Comparison of ENCODE assay signal across 8 cellular contexts in the genomic region with DNA sequence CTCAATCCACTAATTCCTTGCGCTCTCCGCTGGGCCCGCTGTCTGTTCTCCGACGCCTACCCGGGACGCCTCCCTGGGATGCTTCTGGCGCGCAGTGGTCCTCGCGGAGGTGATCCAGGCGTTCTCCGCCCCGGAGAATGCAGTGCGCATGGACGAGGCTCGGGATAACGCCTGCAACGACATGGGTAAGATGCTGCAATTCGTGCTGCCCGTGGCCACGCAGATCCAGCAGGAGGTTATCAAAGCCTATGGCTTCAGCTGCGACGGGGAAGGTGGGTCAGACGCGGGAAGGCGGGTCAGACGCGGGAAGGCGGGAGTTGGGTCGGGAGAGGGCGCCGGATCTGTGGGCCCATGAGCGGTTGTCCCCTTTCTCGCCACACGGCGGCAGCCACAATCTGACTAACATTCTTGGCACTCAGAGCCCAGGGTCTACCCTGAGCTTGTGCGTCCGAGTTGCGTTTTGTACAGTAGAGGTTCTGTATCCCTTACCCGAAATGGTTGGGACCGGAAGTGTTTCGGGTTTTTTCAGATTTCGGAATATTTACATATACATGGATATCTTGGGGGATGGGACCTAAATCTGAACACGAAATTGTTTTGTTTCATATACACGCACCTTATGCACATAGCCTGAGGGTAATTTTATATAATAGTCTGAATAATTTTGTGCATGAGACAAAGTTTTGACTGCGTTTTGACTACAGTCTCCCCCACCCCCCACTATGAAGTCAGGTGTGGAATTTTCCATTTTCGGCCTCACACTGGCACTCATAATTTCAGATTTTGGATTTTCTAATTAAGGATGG. TPM values are rescaled to one million over a fixed set of nuclear protein-coding genes. Genes with fewer than 3 reads are reported as not detected.
DNase-seq lines count a peak whose midpoint lies in the region; ATAC-seq and TF ChIP-seq lines count a peak whose summit lies in the region.

No MANE protein-coding gene starts in this region.

- peak overlapping the region; percentile 58 for H3K4me3 ChIP-seq in GM12864 (ENCODE audit: low read depth, low read length)
- H3K4me3 ChIP-seq in heart right ventricle = peak overlapping the region; percentile 56 to 96 (median 78)

- DNase-seq in GM12864 (ENCODE audit: low read depth) = peak; percentile 91
- DNase-seq in NCI-H1436 (lab: John Stamatoyannopoulos, UW) = peak; percentile 91
- DNase-seq in T-cell = peak; percentile 74 to 87 (median 82)
- peak; percentile 86 for DNase-seq in amniotic epithelial cell (ENCODE audit: low read depth)
- peak; percentile 94 to 95 for DNase-seq in heart right ventricle
- peak; percentile 98 for DNase-seq in posterior vena cava (ENCODE audit: low spot score)
- DNase-seq in ureter (ENCODE audit: low spot score) = peak; percentile 96

- CTCF ChIA-PET in T-cell (lab: Charles Lee) = interaction anchor here (0.6 to 8.2 kb wide), 17 partner anchors 14 to 210 kb away, joined by 3 to 126 read pairs (median 11); partner anchors contain the start of genes C1RL (in 1 of the 2), CDCA3 (in 1 of the 2), LPCAT3 (in 1 of the 2) and SPSB2 (in 1 of the 2)

- H3K36me3 ChIP-seq in heart right ventricle = peaks cover 0 to 53% (median 11%) of the 10 kb centered on the region in 9 donors

- no peaks in the 10 kb centered on the region for H3K36me3 Mint-ChIP-seq in T-cell

- POLR2A ChIA-PET in T-cell (lab: Charles Lee) = interaction anchor here (0.7 to 3.2 kb wide), 20 partner anchors 8 to 192 kb away, joined by 3 to 22 read pairs (median 6); partner anchors contain the start of genes CDCA3 (in 1 of the 2), MLF2 (in 1 of the 2), SPSB2 (in 1 of the 2) and USP5 (in 1 of the 2)

- H3K4me3 Mint-ChIP-seq in T-cell = peak overlapping the region; percentile 88 to 98 (median 91)

- peaks cover 18 to 73% (median 43%) of the 10 kb centered on the region in 9 donors for H3K4me1 ChIP-seq in heart right ventricle

- H3K9me3 ChIP-seq in heart right ventricle = no peaks in the 10 kb centered on the region

- 3 to 4% methylated on average over 48 of the region's 48 CpGs for WGBS in heart right ventricle, 2 donors

- intact Hi-C loops in heart right ventricle (cut with DNase I) = loop anchor here in 9 of 10 donors (1.0 to 10.0 kb wide), 15 partner anchors 16 to 170 kb away; partner anchors contain the start of genes C1R (in 4 of the 9), C1RL (in 1 of the 9), LPCAT3 (in 1 of the 9) and TPI1 (in 1 of the 9)
- intact Hi-C loops in posterior vena cava (cut with DNase I) = no loop called here

- H3K4me1 Mint-ChIP-seq in T-cell = peaks cover 63 to 69% (median 68%) of the 10 kb centered on the region in 3 donors

- no peaks in the 10 kb centered on the region for H3K27me3 Mint-ChIP-seq in T-cell

- H3K27ac Mint-ChIP-seq in T-cell = peak overlapping the region; percentile 97 to 100

- no peaks in the 10 kb centered on the region for H3K27me3 ChIP-seq in heart right ventricle

- peak overlapping the region; percentile 84 to 99 (median 96) for H3K27ac ChIP-seq in heart right ventricle

- TF ChIP-seq CTCF in GM12864 (IDR thresholded peaks at IDR 0.05; ENCODE audit: low read depth, low read length, missing control alignments) (peak; percentile 91), heart right ventricle (IDR thresholded peaks at IDR 0.05) (peak; percentile 68 to 97 (median 84))

- peak; percentile 45 for ATAC-seq in HG02678 (IDR thresholded peaks at IDR 0.05; ENCODE audit: unreplicated experiment)
- ATAC-seq in T-cell (replicated peaks in 1 of 4) = peak; percentile 53 to 69 (median 65)
- peak; percentile 69 to 86 (median 79) for ATAC-seq in heart right ventricle

- H3K9me3 Mint-ChIP-seq in T-cell = no peaks in the 10 kb centered on the region

RNA-seq across cellular contexts. Expression of gene C12orf57, which starts 0.8 kb away (rescaled TPM):
- total RNA-seq in T-cell (100 to 1,000 TPM; 256 to 466 (median 412) TPM), heart right ventricle (100 to 1,000 TPM; 134 to 213 (median 167) TPM), posterior vena cava (100 to 1,000 TPM; 189 to 206 TPM), ureter (172 TPM)
- polyA plus RNA-seq in heart right ventricle = 100 to 1,000 TPM; 182 to 654 TPM

RNA-seq across cellular contexts. Expression of gene RNU7-1, which starts 1.0 kb away (rescaled TPM):
- total RNA-seq in T-cell = not detected
- total RNA-seq in heart right ventricle = not detected
- not detected for polyA plus RNA-seq in heart right ventricle
- not detected for total RNA-seq in posterior vena cava
- not detected for total RNA-seq in ureter

RNA-seq across cellular contexts. Expression of gene PTPN6, which starts 6.6 kb away (rescaled TPM):
- total RNA-seq in T-cell (100 to 1,000 TPM; 176 to 237 (median 224) TPM), heart right ventricle (10 to 100 TPM in 2 of 10 donors, 1 to 10 TPM in 8; 2.9 to 32.5 (median 5.3) TPM), posterior vena cava (10 to 100 TPM; 18.7 to 31.4 TPM), ureter (40.4 TPM)
- 10 to 100 TPM in 1 of 2 donors, 1 to 10 TPM in 1; 8.1 to 12.1 TPM for polyA plus RNA-seq in heart right ventricle

RNA-seq across cellular contexts. Expression of gene ATN1, which starts 16.8 kb away (rescaled TPM):
- 10 to 100 TPM; 34.7 to 44.3 (median 41.7) TPM for total RNA-seq in T-cell
- total RNA-seq in heart right ventricle = 10 to 100 TPM; 54.7 to 96.7 (median 65.8) TPM
- 10 to 100 TPM; 48.7 to 92.5 TPM for polyA plus RNA-seq in heart right ventricle
- total RNA-seq in posterior vena cava = 100 to 1,000 TPM in 1 of 2 donors, 10 to 100 TPM in 1; 97.0 to 106 TPM
- 112 TPM for total RNA-seq in ureter

RNA-seq across cellular contexts. Expression of gene PHB2, which starts 25.9 kb away (rescaled TPM):
- 100 to 1,000 TPM; 144 to 168 (median 154) TPM for total RNA-seq in T-cell
- total RNA-seq in heart right ventricle = 100 to 1,000 TPM; 139 to 203 (median 160) TPM
- polyA plus RNA-seq in heart right ventricle = 100 to 1,000 TPM; 102 to 178 TPM
- 100 to 1,000 TPM in 1 of 2 donors, 10 to 100 TPM in 1; 98.8 to 110 TPM for total RNA-seq in posterior vena cava
- total RNA-seq in ureter = 221 TPM

Comparison
In these comparisons a context has a peak if more than half of its experiments do, and no peak if none do; other contexts are left out.
1. Peak in every context shown above with its lines: DNase-seq, ATAC-seq, H3K4me3 ChIP-seq and H3K27ac ChIP-seq.
2. intact Hi-C loops: an anchor here in heart right ventricle (1.0 to 10.0 kb wide); none called in posterior vena cava.